9 cellular contexts compared by ENCODE assay signal in genomic region chr4:8410641-8411271, GRCh38. TPM values are rescaled to one million over a fixed set of nuclear protein-coding genes. Genes with fewer than 3 reads are reported as not detected.
DNase-seq lines count a peak whose midpoint lies in the region; ATAC-seq and TF ChIP-seq lines count a peak whose summit lies in the region.
"Had no signal": no experiment of that assay in that cellular context is flagged by ENCODE, and none has a peak within 500 bp of the region (broad histone marks: within the 10 kb centered on the region; RNA-seq: fewer than 3 reads in every experiment).

No MANE protein-coding gene starts in this region.

- ATAC-seq in left lobe of liver, result peak; percentile 86
- ATAC-seq in HG02884 (IDR thresholded peaks at IDR 0.05; ENCODE audit: unreplicated experiment), result no peak
- ATAC-seq in GM18520 (IDR thresholded peaks at IDR 0.05; ENCODE audit: unreplicated experiment), result no peak
- ATAC-seq in GM21825 (IDR thresholded peaks at IDR 0.05; ENCODE audit: unreplicated experiment), result no peak

- no peaks in the 10 kb centered on the region for H3K36me3 ChIP-seq in mammary epithelial cell (ENCODE audit: insufficient read depth, low read length)

- no peak overlapping the region for H3K27ac ChIP-seq in mammary epithelial cell (ENCODE audit: insufficient read depth, low read depth, low read length)

- intact Hi-C loops in mammary epithelial cell (cut with micrococcal nuclease), result no loop called here

- no peak overlapping the region for H3K9ac ChIP-seq in mammary epithelial cell (ENCODE audit: insufficient read depth, low read length)

- DNase-seq in DMS53 (lab: John Stamatoyannopoulos, UW) (peak; percentile 76), DMS53 treated with DMSO at 0.1 percent for 48 hours (lab: John Stamatoyannopoulos, UW; ENCODE audit: unreplicated experiment) (no peak), NCI-H1694 (lab: John Stamatoyannopoulos, UW) (peak; percentile 73), mammary epithelial cell (peak; percentile 33), left lobe of liver (ENCODE audit: low spot score) (no peak)
- DNase-seq: CD4-positive, CD25-positive, alpha-beta regulatory T cell had no signal

- H3K4me1 ChIP-seq in mammary epithelial cell (ENCODE audit: insufficient read depth, low read length), result peaks cover 5% of the 10 kb centered on the region

- TF ChIP-seq CTCF in mammary epithelial cell (conservative IDR thresholded peaks at IDR 0.05 in 1 of 2, IDR thresholded peaks at IDR 0.05 in 1 of 2; ENCODE audit: extremely low read depth in 1 of 2, insufficient read depth in 1 of 2, low read depth in 1 of 2, low read length in 2 of 2), result peak in 1 of 2 donors; percentile 13

- dilution Hi-C loops in mammary epithelial cell (cut with HindIII; ENCODE audit: low sequenced_read_pairs), result no loop called here

- in situ Hi-C loops in mammary epithelial cell (cut with MboI; ENCODE audit: low sequenced_read_pairs in 2 of 2), result no loop called here

- H3K9me3 ChIP-seq in mammary epithelial cell (replicated peaks; ENCODE audit: insufficient read depth, low read length), result no peaks in the 10 kb centered on the region

- H3K27me3 ChIP-seq in mammary epithelial cell (ENCODE audit: insufficient read depth, low read length), result no peaks in the 10 kb centered on the region

- no peak overlapping the region for H3K4me2 ChIP-seq in mammary epithelial cell (ENCODE audit: insufficient read depth, low read depth, low read length)

- CTCF ChIA-PET in mammary epithelial cell (lab: Charles Lee; ENCODE audit: low non-redundant PET), result interaction anchor here (0.5 kb wide), 1 partner anchor 607 kb away, joined by 13 read pairs; no protein-coding TSS in a partner anchor

- no peaks in the 10 kb centered on the region for H3K79me2 ChIP-seq in mammary epithelial cell (ENCODE audit: insufficient read depth, low read length)

- 81% methylated on average over 16 of the region's 26 CpGs for WGBS in mammary epithelial cell (ENCODE audit: low coverage, missing lambda C conversion rate)

- H4K20me1 ChIP-seq in mammary epithelial cell (ENCODE audit: insufficient read depth, low read length), result no peaks in the 10 kb centered on the region

- no peak overlapping the region for H3K4me3 ChIP-seq in mammary epithelial cell (replicated peaks in 1 of 3; ENCODE audit: insufficient read depth in 1 of 3, low read depth in 2 of 3, low read length in 3 of 3)

- BruUV-seq in mammary epithelial cell (replicated peaks; lab: Mats Ljungman, UMichigan), result no TSS peak

- H2AFZ ChIP-seq in mammary epithelial cell (ENCODE audit: low read depth, low read length), result no peak overlapping the region

RNA-seq across cellular contexts. Expression of gene ACOX3, which starts 29.8 kb away (rescaled TPM):
- total RNA-seq in mammary epithelial cell (10 to 100 TPM; 19.6 to 94.0 TPM), left lobe of liver (21.3 TPM)
- 4.4 TPM for polyA plus RNA-seq in mammary epithelial cell
- polyA minus RNA-seq in mammary epithelial cell, result 43.7 TPM

RNA-seq across cellular contexts. Expression of gene TRMT44, which starts 29.8 kb away (rescaled TPM):
- total RNA-seq in mammary epithelial cell (10 to 100 TPM; 18.5 to 20.3 TPM), left lobe of liver (11.6 TPM)
- 6.3 TPM for polyA plus RNA-seq in mammary epithelial cell
- 1.9 TPM for polyA minus RNA-seq in mammary epithelial cell

Comparison
In these comparisons a context has a peak if more than half of its experiments do, and no peak if none do; other contexts are left out.
1. DNase-seq: peak in DMS53 (single experiment), NCI-H1694 (single experiment) and mammary epithelial cell (single experiment); none in DMS53 treated with DMSO at 0.1 percent for 48 hours (single experiment) and left lobe of liver (single experiment).